ENCODE assay signal across 28 cellular contexts in the genomic region with DNA sequence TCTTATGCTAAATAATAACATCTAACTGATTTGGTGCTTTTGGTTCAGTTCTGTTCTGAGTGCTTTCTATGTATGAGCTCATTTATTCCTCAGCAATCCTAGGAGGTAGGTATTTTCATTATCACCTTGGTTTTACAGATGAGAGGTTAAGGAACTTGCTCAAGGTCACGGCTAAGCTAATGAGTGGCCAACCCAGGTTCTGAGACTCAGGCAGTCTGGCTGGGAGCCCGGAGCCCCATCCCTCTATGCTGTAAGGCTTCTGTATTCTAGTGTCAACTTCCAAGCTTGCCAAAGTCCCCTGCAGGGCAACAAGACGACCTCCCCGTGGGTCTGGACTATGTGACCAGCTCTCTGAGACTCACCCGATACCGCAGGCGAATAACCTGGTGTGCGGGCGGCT.
"Had no signal": no experiment of that assay in that cellular context is flagged by ENCODE, and none has a peak within 500 bp of the region (broad histone marks: within the 10 kb centered on the region; RNA-seq: fewer than 3 reads in every experiment).

No MANE protein-coding gene starts in this region.

- H3K27ac ChIP-seq: colonic mucosa, epithelial cell of prostate, esophagus muscularis mucosa, foreskin keratinocyte, gastroesophageal sphincter, lower lobe of right lung, neural progenitor cell, parathyroid adenoma, right atrium auricular region, stomach, thyroid gland, vagina had no signal

- H3K4me1 ChIP-seq: colonic mucosa, esophagus muscularis mucosa, foreskin keratinocyte, gastroesophageal sphincter, lower lobe of right lung, neural progenitor cell, parathyroid adenoma, right atrium auricular region, stomach, thyroid gland, vagina had no signal

- ATAC-seq: foreskin keratinocyte; gastroesophageal sphincter; left ventricle myocardium superior; natural killer cell treated with Interleukin-12 subunit alpha and Interleukin-12 subunit beta and Interleukin-15 and Interleukin-18, amount 100 ng/mL, for 72 hours had no signal

- H3K36me3 ChIP-seq: neural progenitor cell had no signal

- DNase-seq: colonic mucosa; effector CD8-positive, alpha-beta T cell; endodermal cell; foreskin keratinocyte; hypothalamus; immature natural killer cell; islet precursor cell; left colon; left ventricle myocardium superior; lower lobe of right lung; naive B cell; stimulated activated CD4-positive, alpha-beta T cell treated with anti-CD3 and anti-CD28 coated beads, Interleukin-12 subunit alpha, Interleukin-12 subunit beta, amount 100 ng/mL, for 4 hours; stimulated activated CD4-positive, alpha-beta T cell treated with anti-CD3 and anti-CD28 coated beads, Interleukin-1b, Interleukin-23, amount 100 ng/mL, for 48 hours; stimulated activated CD4-positive, alpha-beta T cell treated with anti-CD3 and anti-CD28 coated beads, Interleukin-4, amount 100 ng/mL, for 1 hour; stimulated activated CD8-positive, alpha-beta memory T cell treated with anti-CD3 and anti-CD28 coated beads, Interleukin-4, amount 100 ng/mL, for 48 hours; stimulated activated naive CD4-positive, alpha-beta T cell; stomach; thyroid gland; trophoblast cell had no signal

- H3K4me3 ChIP-seq: colonic mucosa, esophagus muscularis mucosa, gastroesophageal sphincter, lower lobe of right lung, neural progenitor cell, right atrium auricular region, smooth muscle cell, stomach, thyroid gland, vagina had no signal

- H3K27me3 ChIP-seq: colonic mucosa, esophagus muscularis mucosa, foreskin keratinocyte, gastroesophageal sphincter, neural progenitor cell, right atrium auricular region, stomach, thyroid gland, vagina had no signal

- H2AFZ ChIP-seq: neural progenitor cell, parathyroid adenoma had no signal

- H3K9ac ChIP-seq: neural progenitor cell, parathyroid adenoma had no signal

- H3K9me3 ChIP-seq: colonic mucosa, esophagus muscularis mucosa, gastroesophageal sphincter, lower lobe of right lung, right atrium auricular region, stomach, thyroid gland, vagina had no signal

- H3K4me2 ChIP-seq: neural progenitor cell, smooth muscle cell had no signal
